Comparison of ENCODE assay signal across 24 cellular contexts in the genomic region with DNA sequence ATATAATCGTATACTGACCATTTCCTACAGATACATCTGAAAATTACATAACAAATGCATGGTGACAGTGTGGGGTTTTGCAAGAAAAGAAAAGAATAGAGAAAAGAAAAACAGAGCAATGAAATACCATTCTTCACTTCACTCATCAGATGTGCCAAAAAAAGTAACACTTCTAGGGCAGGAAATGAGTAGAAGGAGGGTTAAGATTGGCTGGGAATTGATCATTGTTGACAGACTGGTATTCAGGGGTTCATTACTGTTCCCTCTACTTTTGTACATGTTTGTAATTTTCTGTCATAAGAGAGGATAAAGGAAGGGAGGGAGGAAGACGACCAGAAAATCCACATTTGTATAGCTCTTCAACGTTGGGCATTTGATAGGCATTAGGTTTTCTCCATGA. TPM values are rescaled to one million over a fixed set of nuclear protein-coding genes. Genes with fewer than 3 reads are reported as not detected.
DNase-seq lines count a peak whose midpoint lies in the region; ATAC-seq and TF ChIP-seq lines count a peak whose summit lies in the region.
"Had no signal": no experiment of that assay in that cellular context is flagged by ENCODE, and none has a peak within 500 bp of the region (broad histone marks: within the 10 kb centered on the region; RNA-seq: fewer than 3 reads in every experiment).

No MANE protein-coding gene starts in this region.

- no peak overlapping the region for H3K4me3 Mint-ChIP-seq in Caco-2 (ENCODE audit: unreplicated experiment)
- no peak overlapping the region for H3K4me3 Mint-ChIP-seq in CD4-positive, alpha-beta memory T cell
- H3K4me3 Mint-ChIP-seq in activated CD8-positive, alpha-beta memory T cell treated with anti-CD3 and anti-CD28 coated beads, Interleukin-2, amount 10 ng/mL, durations not matched to agents 7 days and 5 days = no peak overlapping the region
- H3K4me3 Mint-ChIP-seq: activated T-cell treated with anti-CD3 and anti-CD28 coated beads, Interleukin-2, amount 50 U/mL, for 24 hours; natural killer cell had no signal

- no peaks in the 10 kb centered on the region for H3K27me3 ChIP-seq in Caco-2 (replicated peaks; ENCODE audit: control insufficient read depth, insufficient read depth, low read length)
- no peaks in the 10 kb centered on the region for H3K27me3 ChIP-seq in RWPE2 (ENCODE audit: insufficient read depth, poor library complexity, severe bottlenecking)
- H3K27me3 ChIP-seq in fibroblast of lung (ENCODE audit: control insufficient read depth, insufficient read depth, low read length) = no peaks in the 10 kb centered on the region
- H3K27me3 ChIP-seq in psoas muscle (ENCODE audit: insufficient read depth in 3 of 3, low read length in 2 of 3) = no peaks in the 10 kb centered on the region
- H3K27me3 ChIP-seq in CD4-positive, alpha-beta memory T cell (ENCODE audit: insufficient read depth, low read length) = no peaks in the 10 kb centered on the region
- H3K27me3 ChIP-seq in brain microvascular endothelial cell (replicated peaks) = no peaks in the 10 kb centered on the region
- H3K27me3 ChIP-seq: left lung, pancreas, right lobe of liver had no signal

- H3K4me1 ChIP-seq in Caco-2 (peaks cover 59% of the 10 kb centered on the region), RWPE2 (ENCODE audit: insufficient read depth, poor library complexity, severe bottlenecking) (peaks cover 19% of the 10 kb centered on the region), fibroblast of lung (ENCODE audit: control insufficient read depth, extremely low read depth, insufficient read depth, low read length) (peaks cover 38% of the 10 kb centered on the region), psoas muscle (peaks cover 29% of the 10 kb centered on the region)
- no peaks in the 10 kb centered on the region for H3K4me1 ChIP-seq in CD4-positive, alpha-beta memory T cell (ENCODE audit: insufficient read depth, low read length)

- in situ Hi-C loops in brain microvascular endothelial cell (cut with HindIII; ENCODE audit: low pct_ligation_motif_present, low sequenced_read_pairs) = no loop called here

- no peak overlapping the region for H2AFZ ChIP-seq in fibroblast of lung (ENCODE audit: low read length)

- H3K79me2 ChIP-seq in fibroblast of lung (ENCODE audit: control insufficient read depth, insufficient read depth, low read length) = peaks cover 34% of the 10 kb centered on the region

- intact Hi-C loops in Caco-2 (cut with micrococcal nuclease; ENCODE audit: unreplicated experiment) = loop anchor here (5.0 kb wide), 1 partner anchor 77 kb away; no protein-coding TSS in a partner anchor
- intact Hi-C loops in psoas muscle (cut with DNase I) = loop anchor here in 1 of 2 donors (5.0 kb wide), 1 partner anchor 77 kb away; no protein-coding TSS in a partner anchor
- intact Hi-C loops in CD4-positive, alpha-beta memory T cell (cut with micrococcal nuclease) = no loop called here

- no TSS peak for BruUV-seq in Caco-2 (replicated peaks; lab: Mats Ljungman, UMichigan)

- DNase-seq in Caco-2 (no peak), RWPE2 (ENCODE audit: low spot score) (no peak), fibroblast of lung (ENCODE audit: low read depth in 2 of 2) (no peak), psoas muscle (no peak), brain microvascular endothelial cell (no peak), NCI-H526 treated with DMSO at 0.1 percent for 48 hours (lab: John Stamatoyannopoulos, UW) (no peak)
- no peak for DNase-seq in CD4-positive, alpha-beta memory T cell
- no peak for DNase-seq in activated CD8-positive, alpha-beta memory T cell treated with anti-CD3 and anti-CD28 coated beads, Interleukin-2, amount 10 ng/mL, durations not matched to agents 7 days and 5 days
- DNase-seq: activated CD4-positive, alpha-beta T cell treated with anti-CD3 and anti-CD28 coated beads for 48 hours; activated CD8-positive, alpha-beta memory T cell treated with anti-CD3 and anti-CD28 coated beads for 24 hours; activated gamma-delta T cell treated with Interleukin-2 at 50 U/mL for 16 hours; activated T-cell treated with anti-CD3 and anti-CD28 coated beads, Interleukin-2, amount 50 U/mL, for 24 hours; Calu3; DND-41; GOT3; Karpas-422; left lung; natural killer cell; NCI-H1436; NCI-H2081 treated with DMSO at 0.1 percent for 48 hours; pancreas; right lobe of liver; stimulated activated naive CD4-positive, alpha-beta T cell had no signal

- H3K9me3 ChIP-seq in Caco-2 = no peaks in the 10 kb centered on the region
- H3K9me3 ChIP-seq in RWPE2 (ENCODE audit: severe bottlenecking) = no peaks in the 10 kb centered on the region
- no peaks in the 10 kb centered on the region for H3K9me3 ChIP-seq in fibroblast of lung (ENCODE audit: control insufficient read depth, insufficient read depth, low read depth, low read length)
- H3K9me3 ChIP-seq in psoas muscle = no peaks in the 10 kb centered on the region
- no peaks in the 10 kb centered on the region for H3K9me3 ChIP-seq in CD4-positive, alpha-beta memory T cell (ENCODE audit: control insufficient read depth in 1 of 2, low read length in 2 of 2)
- H3K9me3 ChIP-seq: left lung, pancreas, right lobe of liver had no signal

- H3K27me3 Mint-ChIP-seq in Caco-2 (ENCODE audit: insufficient read depth, unreplicated experiment) = no peaks in the 10 kb centered on the region
- H3K27me3 Mint-ChIP-seq in CD4-positive, alpha-beta memory T cell = no peaks in the 10 kb centered on the region
- H3K27me3 Mint-ChIP-seq in activated CD8-positive, alpha-beta memory T cell treated with anti-CD3 and anti-CD28 coated beads, Interleukin-2, amount 10 ng/mL, durations not matched to agents 7 days and 5 days = no peaks in the 10 kb centered on the region
- H3K27me3 Mint-ChIP-seq: activated T-cell treated with anti-CD3 and anti-CD28 coated beads, Interleukin-2, amount 50 U/mL, for 24 hours had no signal

- peaks cover 56% of the 10 kb centered on the region for H3K4me1 Mint-ChIP-seq in Caco-2 (ENCODE audit: low read depth, unreplicated experiment)
- peaks cover 0 to 11% (median under 1%) of the 10 kb centered on the region in 4 donors for H3K4me1 Mint-ChIP-seq in CD4-positive, alpha-beta memory T cell
- H3K4me1 Mint-ChIP-seq in activated CD8-positive, alpha-beta memory T cell treated with anti-CD3 and anti-CD28 coated beads, Interleukin-2, amount 10 ng/mL, durations not matched to agents 7 days and 5 days = peaks cover 4% of the 10 kb centered on the region

- no peak overlapping the region for H3K9ac ChIP-seq in fibroblast of lung (ENCODE audit: insufficient read depth, low read length)

- no peak overlapping the region for H3K4me2 ChIP-seq in fibroblast of lung (ENCODE audit: extremely low read depth, insufficient read depth, low read length)

- H3K27ac ChIP-seq in RWPE2 (ENCODE audit: poor library complexity, severe bottlenecking) (peak overlapping the region; percentile 70), fibroblast of lung (ENCODE audit: insufficient read depth, low read length) (peak overlapping the region; percentile 84), psoas muscle (peak overlapping the region; percentile 84), brain microvascular endothelial cell (no peak overlapping the region)
- no peak overlapping the region for H3K27ac ChIP-seq in CD4-positive, alpha-beta memory T cell (ENCODE audit: low read depth, low read length)
- H3K27ac ChIP-seq: HL-60, pancreas, right lobe of liver had no signal

- no peaks in the 10 kb centered on the region for H4K20me1 ChIP-seq in fibroblast of lung (ENCODE audit: control insufficient read depth, extremely low read depth, insufficient read depth, low read length)

- CTCF ChIA-PET in Caco-2 (lab: Charles Lee) = no interaction called here
- CTCF ChIA-PET in CD4-positive, alpha-beta memory T cell (lab: Charles Lee; ENCODE audit: partially characterized antibody) = no interaction called here
- CTCF ChIA-PET in activated CD8-positive, alpha-beta memory T cell treated with anti-CD3 and anti-CD28 coated beads, Interleukin-2, amount 10 ng/mL, durations not matched to agents 7 days and 5 days (lab: Charles Lee) = no interaction called here

- POLR2A ChIA-PET in Caco-2 (lab: Charles Lee) = no interaction called here
- POLR2A ChIA-PET in CD4-positive, alpha-beta memory T cell (lab: Charles Lee; ENCODE audit: partially characterized antibody) = no interaction called here

- H3K36me3 Mint-ChIP-seq in Caco-2 (ENCODE audit: insufficient read depth, unreplicated experiment) = peaks cover 51% of the 10 kb centered on the region
- H3K36me3 Mint-ChIP-seq in CD4-positive, alpha-beta memory T cell = peaks cover 17 to 50% of the 10 kb centered on the region in 2 donors
- peaks cover 13% of the 10 kb centered on the region for H3K36me3 Mint-ChIP-seq in activated CD8-positive, alpha-beta memory T cell treated with anti-CD3 and anti-CD28 coated beads, Interleukin-2, amount 10 ng/mL, durations not matched to agents 7 days and 5 days
- H3K36me3 Mint-ChIP-seq: natural killer cell had no signal

- H3K4me3 ChIP-seq in Caco-2 (ENCODE audit: low read depth, low read length) (no peak overlapping the region), RWPE2 (ENCODE audit: severe bottlenecking) (no peak overlapping the region), fibroblast of lung (replicated peaks in 1 of 4; ENCODE audit: control extremely low read depth in 1 of 4, insufficient read depth in 1 of 4, low read depth in 3 of 4, low read length in 4 of 4) (no peak overlapping the region), psoas muscle (no peak overlapping the region), brain microvascular endothelial cell (ENCODE audit: low read depth, low read length) (no peak overlapping the region)
- no peak overlapping the region for H3K4me3 ChIP-seq in CD4-positive, alpha-beta memory T cell (ENCODE audit: low read length in 2 of 2)
- H3K4me3 ChIP-seq: left lung, pancreas, right lobe of liver had no signal

- peak overlapping the region; percentile 29 for H3K27ac Mint-ChIP-seq in Caco-2 (ENCODE audit: unreplicated experiment)
- peak overlapping the region in 1 of 7 donors; percentile 38 for H3K27ac Mint-ChIP-seq in CD4-positive, alpha-beta memory T cell
- H3K27ac Mint-ChIP-seq in activated CD8-positive, alpha-beta memory T cell treated with anti-CD3 and anti-CD28 coated beads, Interleukin-2, amount 10 ng/mL, durations not matched to agents 7 days and 5 days = no peak overlapping the region
- H3K27ac Mint-ChIP-seq: activated T-cell treated with anti-CD3 and anti-CD28 coated beads, Interleukin-2, amount 50 U/mL, for 24 hours; natural killer cell had no signal

- H3K9me3 Mint-ChIP-seq in Caco-2 (ENCODE audit: unreplicated experiment) = no peaks in the 10 kb centered on the region
- peaks cover 2 to 7% (median 4%) of the 10 kb centered on the region in 8 donors for H3K9me3 Mint-ChIP-seq in CD4-positive, alpha-beta memory T cell
- H3K9me3 Mint-ChIP-seq in activated CD8-positive, alpha-beta memory T cell treated with anti-CD3 and anti-CD28 coated beads, Interleukin-2, amount 10 ng/mL, durations not matched to agents 7 days and 5 days (ENCODE audit: low read depth) = no peaks in the 10 kb centered on the region

- H3K36me3 ChIP-seq in Caco-2 (ENCODE audit: control insufficient read depth, insufficient read depth, low read length) = peaks cover 1% of the 10 kb centered on the region
- 0 out of 2 replicates have a peak, but pooled peaks cover 4% of the 10 kb centered on the region for H3K36me3 ChIP-seq in RWPE2 (ENCODE audit: low read depth)
- H3K36me3 ChIP-seq in fibroblast of lung (ENCODE audit: control insufficient read depth, insufficient read depth, low read length) = peaks cover 5% of the 10 kb centered on the region
- peaks cover 0 to 9% of the 10 kb centered on the region in 2 donors for H3K36me3 ChIP-seq in psoas muscle (ENCODE audit: insufficient read depth in 1 of 2, low read depth in 1 of 2)
- H3K36me3 ChIP-seq in CD4-positive, alpha-beta memory T cell (ENCODE audit: insufficient read depth, low read length) = no peaks in the 10 kb centered on the region
- H3K36me3 ChIP-seq in brain microvascular endothelial cell (replicated peaks) = no peaks in the 10 kb centered on the region
- H3K36me3 ChIP-seq: pancreas, right lobe of liver had no signal

- ATAC-seq in RWPE2 (ENCODE audit: low read depth) = no peak
- no peak for ATAC-seq in psoas muscle
- no peak for ATAC-seq in activated CD8-positive, alpha-beta memory T cell treated with anti-CD3 and anti-CD28 coated beads, Interleukin-2, amount 10 ng/mL, durations not matched to agents 7 days and 5 days
- ATAC-seq: left lung, natural killer cell, pancreas, right lobe of liver had no signal

- 59 to 77% (median 69%) methylated on average over 3 of the region's 3 CpGs for WGBS in psoas muscle, 3 donors

- TF ChIP-seq CTCF in Caco-2 (IDR thresholded peaks at IDR 0.05; ENCODE audit: insufficient read depth in 1 of 2, low read depth in 1 of 2, low read length in 1 of 2, severe bottlenecking in 1 of 2, unreplicated experiment in 1 of 2) (no peak), RWPE2 (IDR thresholded peaks at IDR 0.05; ENCODE audit: poor library complexity, severe bottlenecking) (no peak), fibroblast of lung (conservative IDR thresholded peaks at IDR 0.05 in 1 of 2, IDR thresholded peaks at IDR 0.05 in 1 of 2; ENCODE audit: low read depth in 1 of 2, low read length in 2 of 2) (no peak), psoas muscle (IDR thresholded peaks at IDR 0.05) (no peak), brain microvascular endothelial cell (IDR thresholded peaks at IDR 0.05; ENCODE audit: low read depth, low read length, missing control alignments) (no peak)

RNA-seq across cellular contexts. Expression of a gene that starts 31.5 kb away (rescaled TPM):
- total RNA-seq in Caco-2 (2022) (51.9 and 65.7 TPM in 2 replicates), fibroblast of lung (58.0 and 98.8 TPM in 2 replicates), psoas muscle (10 to 100 TPM in 1 of 4 donors, 1 to 10 TPM in 3; 4.3 to 25.2 (median 6.6) TPM)
- polyA plus RNA-seq in fibroblast of lung (35.2 and 86.4 TPM in 2 replicates), psoas muscle (1 to 10 TPM; 2.3 to 6.1 (median 3.2) TPM)
- polyA plus RNA-seq in fibroblast of lung (2012) = 18.2 and 47.7 TPM in 2 replicates
- polyA minus RNA-seq in fibroblast of lung (ENCODE audit: low replicate concordance) = 47.7 and 162 TPM in 2 replicates
- 1 to 10 TPM; 7.9 to 10.0 TPM for total RNA-seq in CD4-positive, alpha-beta memory T cell
- polyA plus RNA-seq in CD4-positive, alpha-beta memory T cell = 1 to 10 TPM; 4.8 to 6.0 TPM
- total RNA-seq in activated CD8-positive, alpha-beta memory T cell treated with anti-CD3 and anti-CD28 coated beads, Interleukin-2, amount 10 ng/mL, durations not matched to agents 7 days and 5 days = 1 to 10 TPM; 6.4 to 7.7 TPM

Comparison
In these comparisons a context has a peak if more than half of its experiments do, and no peak if none do; other contexts are left out.
1. H3K27ac ChIP-seq: peak in RWPE2 (single experiment), fibroblast of lung (single experiment) and psoas muscle (single experiment); none in CD4-positive, alpha-beta memory T cell (single experiment) and brain microvascular endothelial cell (single experiment).